8 cellular contexts compared by ENCODE assay signal in genomic region chr19:45455707-45456499, GRCh38. TPM values are rescaled to one million over a fixed set of nuclear protein-coding genes. Genes with fewer than 3 reads are reported as not detected.
DNase-seq lines count a peak whose midpoint lies in the region; ATAC-seq and TF ChIP-seq lines count a peak whose summit lies in the region.

No MANE protein-coding gene starts in this region.

- H3K36me3 ChIP-seq in SK-N-SH (replicated peaks in 1 of 2; ENCODE audit: control insufficient read depth in 1 of 2, insufficient read depth in 2 of 2, low read length in 1 of 2) (no peaks in the 10 kb centered on the region), iPS-15b (ENCODE audit: control insufficient read depth, insufficient read depth, low read length) (no peaks in the 10 kb centered on the region)

- H3K27me3 ChIP-seq in SK-N-SH (ENCODE audit: insufficient read depth): no peaks in the 10 kb centered on the region
- peaks cover 12% of the 10 kb centered on the region for H3K27me3 ChIP-seq in iPS-15b (ENCODE audit: control insufficient read depth, insufficient read depth, low read length)

- H3K9me3 ChIP-seq in SK-N-SH (no peaks in the 10 kb centered on the region), iPS-15b (ENCODE audit: control insufficient read depth, insufficient read depth, low read length) (no peaks in the 10 kb centered on the region)

- WGBS in SK-N-SH (ENCODE audit: low lambda C conversion rate): 22% methylated on average over 19 of the region's 27 CpGs

- ATAC-seq in HG03108 (IDR thresholded peaks at IDR 0.05; ENCODE audit: unreplicated experiment): peak; percentile 57
- ATAC-seq in GM18858 (IDR thresholded peaks at IDR 0.05; ENCODE audit: unreplicated experiment): no peak

- H3K9ac ChIP-seq in SK-N-SH (peak overlapping the region; percentile 79), iPS-15b (ENCODE audit: low read depth, low read length) (peak overlapping the region; percentile 26)

- peak; percentile 80 for DNase-seq in CMK (ENCODE audit: low read depth)
- peak; percentile 71 for DNase-seq in SK-N-SH
- peak; percentile 100 for DNase-seq in astrocyte of the spinal cord (ENCODE audit: low read depth, low spot score)
- peak; percentile 96 for DNase-seq in skeletal muscle cell (ENCODE audit: low read depth)
- DNase-seq in inferior parietal cortex (ENCODE audit: extremely low spot score): no peak

- H3K79me2 ChIP-seq in SK-N-SH (ENCODE audit: insufficient read depth): no peaks in the 10 kb centered on the region

- no peak for TF ChIP-seq RAD21 in SK-N-SH (IDR thresholded peaks at IDR 0.05; ENCODE audit: low read length)

- TF ChIP-seq CTCF in SK-N-SH (IDR thresholded peaks at IDR 0.05) (no peak), astrocyte of the spinal cord (IDR thresholded peaks at IDR 0.05; ENCODE audit: low read depth, low read length) (no peak)

- TF ChIP-seq EP300 in SK-N-SH (IDR thresholded peaks at IDR 0.05; ENCODE audit: borderline replicate concordance in 1 of 2, low read depth in 1 of 2, low read length in 1 of 2): peak in 1 of 2 experiments; percentile 88; a peak in 1 of 4 replicates

- POLR2A ChIA-PET in SK-N-SH (lab: Yijun Ruan, JAX): interaction anchor here (1.0 kb wide), 1 partner anchor 11 kb away, joined by 5 read pairs; the partner anchor contains the start of gene FOSB

- H3K4me1 ChIP-seq in SK-N-SH (ENCODE audit: control insufficient read depth in 1 of 2, insufficient read depth in 2 of 2, low read depth in 1 of 2, low read length in 1 of 2) (peaks cover 12 to 17% of the 10 kb centered on the region in 2 experiments; a peak in 2 of 4 replicates), iPS-15b (ENCODE audit: control insufficient read depth, insufficient read depth, low read length) (no peaks in the 10 kb centered on the region)

- peak overlapping the region; percentile 60 for H2AFZ ChIP-seq in SK-N-SH (ENCODE audit: low read depth)

- CTCF ChIA-PET in SK-N-SH (lab: Yijun Ruan, JAX): interaction anchor here (1.3 to 5.2 kb wide), 5 partner anchors 16 to 30 kb away, joined by 4 to 27 read pairs (median 13); no protein-coding TSS in a partner anchor

- in situ Hi-C loops in astrocyte of the spinal cord (cut with HindIII; ENCODE audit: low sequenced_read_pairs): no loop called here

- H4K20me1 ChIP-seq in SK-N-SH (ENCODE audit: insufficient read depth): no peaks in the 10 kb centered on the region

- peak overlapping the region; percentile 6 to 95; a peak in 3 of 4 replicates for H3K27ac ChIP-seq in SK-N-SH (ENCODE audit: low read depth in 2 of 2, low read length in 1 of 2)

- H3K4me2 ChIP-seq in SK-N-SH: peak overlapping the region; percentile 72

- no peaks in the 10 kb centered on the region for H3K9me2 ChIP-seq in SK-N-SH

- H3K4me3 ChIP-seq in SK-N-SH (ENCODE audit: low read depth in 2 of 2, low read length in 1 of 2) (peak overlapping the region in 1 of 2 experiments; percentile 24; a peak in 1 of 4 replicates), astrocyte of the spinal cord (ENCODE audit: low read depth, low read length) (no peak overlapping the region), iPS-15b (ENCODE audit: low read depth, low read length) (no peak overlapping the region), skeletal muscle cell (ENCODE audit: low read depth, low read length) (peak overlapping the region; percentile 1)

- peaks cover 21% of the 10 kb centered on the region for H3F3A ChIP-seq in SK-N-SH (replicated peaks; ENCODE audit: insufficient read depth)

TF ChIP-seq in SK-N-SH, 30 proteins besides CTCF, POLR2A, EP300 and RAD21 (continues in another document):
- TF ChIP-seq FOSL2 (IDR thresholded peaks at IDR 0.05; ENCODE audit: borderline replicate concordance, low read depth) (peak; percentile 100), FOXM1 (IDR thresholded peaks at IDR 0.05; ENCODE audit: low read depth) (peak; percentile 80; the same call in 1 of the 2 replicates), YY1 (IDR thresholded peaks at IDR 0.05; ENCODE audit: low read depth) (peak; percentile 45; the same call in 1 of the 2 replicates), GATA2 (CRISPR knock-in tag; IDR thresholded peaks at IDR 0.05) (no peak), TCF12 (IDR thresholded peaks at IDR 0.05) (peak; percentile 95), RCOR1 (IDR thresholded peaks at IDR 0.05; ENCODE audit: low read length) (no peak), NFIC (IDR thresholded peaks at IDR 0.05; ENCODE audit: borderline replicate concordance) (peak; percentile 95), POLR2AphosphoS5 (IDR thresholded peaks at IDR 0.05; ENCODE audit: low read depth, low read length) (peak; percentile 83; the same call in 1 of the 2 replicates), TAF1 (IDR thresholded peaks at IDR 0.05; ENCODE audit: borderline replicate concordance, low read depth, low read length) (no peak), GABPA (IDR thresholded peaks at IDR 0.05; ENCODE audit: low read depth) (peak; percentile 44), ZBTB33 (IDR thresholded peaks at IDR 0.05; ENCODE audit: borderline replicate concordance, low read depth) (peak; percentile 92), CHD2 (IDR thresholded peaks at IDR 0.05; ENCODE audit: low read length, partially characterized antibody) (no peak), JUND (IDR thresholded peaks at IDR 0.05) (peak; percentile 100), RFX5 (IDR thresholded peaks at IDR 0.05; ENCODE audit: low read length) (no peak), RXRA (IDR thresholded peaks at IDR 0.05; ENCODE audit: borderline replicate concordance, low read depth) (peak; percentile 100), EZH2phosphoT487 (IDR thresholded peaks at IDR 0.05; ENCODE audit: borderline replicate concordance, low read depth) (no peak), ELF1 (IDR thresholded peaks at IDR 0.05) (0 out of 2 replicates have a peak, but pooled peaks have one; percentile 43), SMC3 (IDR thresholded peaks at IDR 0.05; ENCODE audit: low read depth, low read length) (no peak), MAX (IDR thresholded peaks at IDR 0.05; ENCODE audit: low read depth) (peak; percentile 96), USF1 (IDR thresholded peaks at IDR 0.05; ENCODE audit: borderline replicate concordance, low read depth) (peak; percentile 91), MEF2A (IDR thresholded peaks at IDR 0.05; ENCODE audit: borderline replicate concordance, low read depth) (peak; percentile 88; the same call in 1 of the 2 replicates)
- TF ChIP-seq, protein P1, sequence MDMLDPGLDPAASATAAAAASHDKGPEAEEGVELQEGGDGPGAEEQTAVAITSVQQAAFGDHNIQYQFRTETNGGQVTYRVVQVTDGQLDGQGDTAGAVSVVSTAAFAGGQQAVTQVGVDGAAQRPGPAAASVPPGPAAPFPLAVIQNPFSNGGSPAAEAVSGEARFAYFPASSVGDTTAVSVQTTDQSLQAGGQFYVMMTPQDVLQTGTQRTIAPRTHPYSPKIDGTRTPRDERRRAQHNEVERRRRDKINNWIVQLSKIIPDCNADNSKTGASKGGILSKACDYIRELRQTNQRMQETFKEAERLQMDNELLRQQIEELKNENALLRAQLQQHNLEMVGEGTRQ (IDR thresholded peaks at IDR 0.05; ENCODE audit: borderline replicate concordance, low read depth, low read length): no peak

RNA-seq across cellular contexts. Expression of gene FOSB, which starts 11.9 kb away (rescaled TPM):
- 38.4 and 78.2 TPM in 2 replicates for polyA plus RNA-seq in SK-N-SH (2012; rRNA removed)
- 19.6 and 23.8 TPM in 2 replicates for polyA plus RNA-seq in SK-N-SH (2012; cell fraction: cytosol; rRNA removed)
- polyA plus RNA-seq in SK-N-SH (2012; cell fraction: nucleus; rRNA removed): 377 and 391 TPM in 2 replicates

RNA-seq across cellular contexts. Expression of gene ERCC1, which starts 32.2 kb away (rescaled TPM):
- polyA plus RNA-seq in SK-N-SH (2012; rRNA removed): 93.1 and 95.3 TPM in 2 replicates
- polyA plus RNA-seq in SK-N-SH (2012; cell fraction: cytosol; rRNA removed): 45.3 and 58.8 TPM in 2 replicates
- polyA plus RNA-seq in SK-N-SH (2012; cell fraction: nucleus; rRNA removed): 199 and 204 TPM in 2 replicates

RNA-seq across cellular contexts. Expression of gene RTN2, which starts 40.9 kb away (rescaled TPM):
- 6.8 and 7.0 TPM in 2 replicates for polyA plus RNA-seq in SK-N-SH (2012; rRNA removed)
- 4.3 and 6.8 TPM in 2 replicates for polyA plus RNA-seq in SK-N-SH (2012; cell fraction: cytosol; rRNA removed)
- 8.6 and 11.9 TPM in 2 replicates for polyA plus RNA-seq in SK-N-SH (2012; cell fraction: nucleus; rRNA removed)

RNA-seq across cellular contexts. Expression of gene PPM1N, which starts 42.3 kb away (rescaled TPM):
- 10.3 and 10.9 TPM in 2 replicates for polyA plus RNA-seq in SK-N-SH (2012; rRNA removed)
- polyA plus RNA-seq in SK-N-SH (2012; cell fraction: cytosol; rRNA removed): 6.8 and 8.2 TPM in 2 replicates
- 19.9 and 24.3 TPM in 2 replicates for polyA plus RNA-seq in SK-N-SH (2012; cell fraction: nucleus; rRNA removed)

RNA-seq across cellular contexts. Expression of gene POLR1G, which starts 49.5 kb away (rescaled TPM):
- 11.0 and 11.9 TPM in 2 replicates for polyA plus RNA-seq in SK-N-SH (2012; rRNA removed)
- polyA plus RNA-seq in SK-N-SH (2012; cell fraction: cytosol; rRNA removed): 11.6 and 11.8 TPM in 2 replicates
- polyA plus RNA-seq in SK-N-SH (2012; cell fraction: nucleus; rRNA removed): 5.4 and 6.2 TPM in 2 replicates
